ENCODE assay signal across 13 cellular contexts in the genomic region with DNA sequence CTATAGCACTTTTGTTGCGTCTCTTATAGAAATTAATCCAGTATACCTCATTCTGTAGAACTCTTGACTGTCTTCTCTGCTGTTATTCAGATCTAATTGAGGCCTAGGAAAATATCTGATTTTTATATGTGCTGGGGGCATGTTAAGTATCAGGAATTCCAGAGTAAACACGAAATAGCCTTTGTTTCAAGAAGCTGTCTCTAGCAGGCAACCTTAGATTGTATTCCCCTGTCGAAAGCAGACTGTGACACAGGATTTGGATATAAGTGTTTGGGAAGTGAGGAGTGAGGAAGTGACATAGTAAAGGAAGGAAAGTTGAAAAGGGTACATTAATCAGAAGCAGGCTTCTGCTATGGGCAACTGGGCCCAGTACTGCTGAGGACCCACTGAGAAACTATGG.
A peak's percentile ranks its signal among the peaks of the same experiment; 100 is the strongest.
DNase-seq lines count a peak whose midpoint lies in the region; ATAC-seq and TF ChIP-seq lines count a peak whose summit lies in the region.
"Had no signal": no experiment of that assay in that cellular context is flagged by ENCODE, and none has a peak within 500 bp of the region (broad histone marks: within the 10 kb centered on the region; RNA-seq: fewer than 3 reads in every experiment).

No MANE protein-coding gene starts in this region.

- no peaks in the 10 kb centered on the region for H3K79me2 ChIP-seq in PC-3 (ENCODE audit: low read length)

- POLR2A ChIA-PET in PC-3 (lab: Charles Lee; ENCODE audit: unreplicated experiment) = interaction anchor here (0.5 to 0.7 kb wide), 3 partner anchors 72 to 121 kb away, joined by 6 to 11 read pairs (median 7); partner anchors contain the start of gene RASA1

- intact Hi-C loops in PC-3 (cut with micrococcal nuclease) = loop anchor here (5.0 kb wide), 1 partner anchor 72 kb away; the partner anchor contains the start of gene RASA1

- no TSS peak for BruUV-seq in PC-3 (replicated peaks; lab: Mats Ljungman, UMichigan)

- TF ChIP-seq CTCF in PC-3 (conservative IDR thresholded peaks at IDR 0.05; ENCODE audit: low read depth, low read length) = no peak

- no peaks in the 10 kb centered on the region for H3K27me3 ChIP-seq in PC-3 (ENCODE audit: low read length)

- peak; percentile 33 for DNase-seq in ELR (ENCODE audit: low read depth)
- no peak for DNase-seq in PC-3
- peak; percentile 47 for DNase-seq in dermis blood vessel endothelial cell
- DNase-seq in pulmonary artery endothelial cell (ENCODE audit: low read depth, low spot score) = peak; percentile 5
- no peak for DNase-seq in NCI-H187 treated with DMSO at 0.1 percent for 48 hours (lab: John Stamatoyannopoulos, UW)
- DNase-seq: activated CD4-positive, CD25-positive, alpha-beta regulatory T cell treated with anti-CD3 and anti-CD28 coated beads, Interleukin-2, amount 50 U/mL, for 72 hours; central memory CD4-positive, alpha-beta T cell; immature natural killer cell; KG1; NCI-H187 had no signal

- no peaks in the 10 kb centered on the region for H3K9me3 ChIP-seq in PC-3 (ENCODE audit: low read length)

- H3K27ac ChIP-seq in PC-3 (ENCODE audit: low read length) = peak overlapping the region; percentile 24; the same call in 1 of the 2 replicates

- H2AFZ ChIP-seq in PC-3 (ENCODE audit: low read length) = peak overlapping the region; percentile 56

- H3K9me2 ChIP-seq in PC-3 (replicated peaks; ENCODE audit: low read length) = no peaks in the 10 kb centered on the region

- no peak overlapping the region for H3K9ac ChIP-seq in PC-3 (ENCODE audit: low read length)

- peak overlapping the region; percentile 52 for H3K4me2 ChIP-seq in PC-3 (ENCODE audit: low read length)

- H3K4me3 ChIP-seq in PC-3 (ENCODE audit: low read length) = no peak overlapping the region

- peaks cover 27% of the 10 kb centered on the region for H3K4me1 ChIP-seq in PC-3 (ENCODE audit: insufficient read depth, low read length)

- no peaks in the 10 kb centered on the region for H4K20me1 ChIP-seq in PC-3 (ENCODE audit: low read length)

- no peaks in the 10 kb centered on the region for H3F3A ChIP-seq in PC-3 (ENCODE audit: low read length, unreplicated experiment)

- H3K36me3 ChIP-seq in PC-3 (ENCODE audit: low read depth, low read length) = no peaks in the 10 kb centered on the region

- ATAC-seq in PC-3 (peak; percentile 8; the same call in 1 of the 2 replicates), HG03175 (IDR thresholded peaks at IDR 0.05; ENCODE audit: unreplicated experiment) (no peak), HG02870 (IDR thresholded peaks at IDR 0.05; ENCODE audit: unreplicated experiment) (no peak), HG03095 (IDR thresholded peaks at IDR 0.05; ENCODE audit: unreplicated experiment) (no peak)

- CTCF ChIA-PET in PC-3 (lab: Charles Lee) = no interaction called here

Comparison
In these comparisons a context has a peak if more than half of its experiments do, and no peak if none do; other contexts are left out.
1. DNase-seq: peak in ELR (single experiment), dermis blood vessel endothelial cell (single experiment) and pulmonary artery endothelial cell (single experiment); none in PC-3 (single experiment) and NCI-H187 treated with DMSO at 0.1 percent for 48 hours (single experiment).